In genomic region chr3:45856323-45856722, GRCh38 we compare ENCODE assay signal across 7 cellular contexts. TPM values are rescaled to one million over a fixed set of nuclear protein-coding genes. Genes with fewer than 3 reads are reported as not detected.
"Had no signal": no experiment of that assay in that cellular context is flagged by ENCODE, and none has a peak within 500 bp of the region (broad histone marks: within the 10 kb centered on the region; RNA-seq: fewer than 3 reads in every experiment).

No MANE protein-coding gene starts in this region.

RNA-seq across cellular contexts. Expression of gene CCR9, which starts 30.0 kb away (rescaled TPM):
- total RNA-seq: GM23248, H4, H7, HepG2, HFFc6, HT1080, K562 had no signal

RNA-seq across cellular contexts. Expression of gene SLC6A20, which starts 60.0 kb away (rescaled TPM):
- total RNA-seq: GM23248, H4, HepG2, HFFc6, HT1080, K562 had no signal
